ENCODE assay signal across 16 cellular contexts in the genomic region with DNA sequence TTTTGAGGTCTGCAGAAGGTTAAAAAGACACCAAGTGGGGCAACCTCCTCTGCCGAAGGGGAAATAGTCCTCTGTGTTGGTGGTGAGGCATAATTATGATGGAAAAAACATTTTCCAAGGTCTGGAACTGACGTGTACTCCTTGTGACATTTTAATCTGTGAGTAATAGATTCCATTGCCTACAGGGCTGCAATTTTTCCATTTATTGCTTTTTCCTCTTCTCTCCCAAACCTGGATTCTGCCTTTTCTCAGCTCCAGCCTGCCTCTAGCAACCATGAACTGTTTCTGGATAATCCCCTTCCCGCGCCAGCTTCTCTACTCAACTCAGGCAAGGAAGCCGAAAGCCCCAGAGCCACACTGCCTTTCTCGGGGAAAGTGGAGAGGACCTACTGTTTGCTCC.
DNase-seq lines count a peak whose midpoint lies in the region; TF ChIP-seq lines count a peak whose summit lies in the region.
"Had no signal": no experiment of that assay in that cellular context is flagged by ENCODE, and none has a peak within 500 bp of the region (broad histone marks: within the 10 kb centered on the region; RNA-seq: fewer than 3 reads in every experiment).

No MANE protein-coding gene starts in this region.

- TF ChIP-seq POLR2A in adrenal gland (IDR thresholded peaks at IDR 0.05), result peak in 1 of 2 donors; percentile 82

- no peaks in the 10 kb centered on the region for H3K27me3 ChIP-seq in adrenal gland
- H3K27me3 ChIP-seq: right lobe of liver had no signal

- H3K9me3 ChIP-seq in adrenal gland (replicated peaks in 1 of 3), result no peaks in the 10 kb centered on the region
- H3K9me3 ChIP-seq: right lobe of liver had no signal

- H3K4me3 ChIP-seq in adrenal gland (no peak overlapping the region), fibroblast of villous mesenchyme (ENCODE audit: low read depth, low read length) (no peak overlapping the region), skin epidermis (no peak overlapping the region)
- H3K4me3 ChIP-seq: right lobe of liver had no signal

- DNase-seq in ELR (ENCODE audit: low read depth) (peak; percentile 68), adrenal gland (peak in 6 of 7 donors; percentile 44 to 74 (median 55)), fibroblast of villous mesenchyme (ENCODE audit: low read depth) (peak; percentile 70), NCI-H69 (lab: John Stamatoyannopoulos, UW) (no peak), cerebellar nuclear complex (lab: John Stamatoyannopoulos, UW) (no peak), epidermal melanocyte (ENCODE audit: insufficient read length, low spot score) (no peak), hypothalamus (lab: John Stamatoyannopoulos, UW) (no peak)
- DNase-seq: activated CD4-positive, alpha-beta T cell treated with anti-CD3 and anti-CD28 coated beads, Interleukin-2, amount 10 ng/mL, durations not matched to agents 7 days and 5 days; activated T-cell treated with anti-CD3 and anti-CD28 coated beads, Interleukin-2, amount 50 U/mL, for 4 hours; COR-L47; NCI-H1694 treated with DMSO at 0.1 percent for 48 hours; NCI-H526; right lobe of liver; stimulated activated naive B cell treated with anti-CD40 and anti-IgM and Interleukin-4, amounts not matched to agents 10 μg/mL and 1 μg/mL and 100 μg/mL, for 72 hours; T-helper 9 cell had no signal

- intact Hi-C loops in adrenal gland (cut with DNase I), result no loop called here

- H3K4me1 ChIP-seq in adrenal gland (replicated peaks in 1 of 2), result peaks cover 19 to 37% of the 10 kb centered on the region in 2 donors
- H3K4me1 ChIP-seq: right lobe of liver had no signal

- WGBS in adrenal gland, 4 donors, result 53 to 70% (median 64%) methylated on average over 6 of the region's 6 CpGs

- peak overlapping the region; percentile 73 to 96 (median 78) for H3K27ac ChIP-seq in adrenal gland
- H3K27ac ChIP-seq in skin epidermis, result peak overlapping the region in 14 of 21 experiments; percentile 3 to 88 (median 52)
- H3K27ac ChIP-seq: right lobe of liver had no signal

- no peak for TF ChIP-seq CTCF in adrenal gland (IDR thresholded peaks at IDR 0.05)
- TF ChIP-seq CTCF in fibroblast of villous mesenchyme (IDR thresholded peaks at IDR 0.05; ENCODE audit: insufficient read depth, low read depth, low read length), result no peak

- H3K36me3 ChIP-seq in adrenal gland (replicated peaks in 1 of 2), result no peaks in the 10 kb centered on the region
- H3K36me3 ChIP-seq: right lobe of liver had no signal

Comparison
In these comparisons a context has a peak if more than half of its experiments do, and no peak if none do; other contexts are left out.
1. DNase-seq: peak in ELR (single experiment), adrenal gland (6 of 7) and fibroblast of villous mesenchyme (single experiment); none in NCI-H69 (single experiment), cerebellar nuclear complex (0 of 2), epidermal melanocyte (single experiment) and hypothalamus (0 of 51).